In genomic region chrX:110002300-110003166, GRCh38 we compare ENCODE assay signal across 1 cellular context.
TF ChIP-seq lines count a peak whose summit lies in the region.

Gene TMEM164 (plus strand): TSS chrX:110003114. CDS start chrX:110003775, 661 bp downstream.

TF ChIP-seq in K562, 482 proteins besides CTCF, POLR2A, EP300 and RAD21 (continued from another document and continues in another):
- TF ChIP-seq ZBTB26 (CRISPR knock-in tag; IDR thresholded peaks at IDR 0.05), result 0 out of 2 replicates have a peak, but pooled peaks have one; percentile 63
- TF ChIP-seq, protein P1, sequence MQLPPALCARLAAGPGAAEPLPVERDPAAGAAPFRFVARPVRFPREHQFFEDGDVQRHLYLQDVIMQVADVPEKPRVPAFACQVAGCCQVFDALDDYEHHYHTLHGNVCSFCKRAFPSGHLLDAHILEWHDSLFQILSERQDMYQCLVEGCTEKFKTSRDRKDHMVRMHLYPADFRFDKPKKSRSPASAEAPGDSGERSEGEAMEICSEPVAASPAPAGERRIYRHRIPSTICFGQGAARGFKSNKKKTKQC (CRISPR knock-in tag; IDR thresholded peaks at IDR 0.05), result no peak
- no peak for TF ChIP-seq HNRNPUL1 (IDR thresholded peaks at IDR 0.05; ENCODE audit: low read length)
- TF ChIP-seq ATF3 (IDR thresholded peaks at IDR 0.05), result no peak
- TF ChIP-seq ATF3 (CRISPR knock-in tag; conservative IDR thresholded peaks at IDR 0.05), result no peak
- TF ChIP-seq, protein P2, sequence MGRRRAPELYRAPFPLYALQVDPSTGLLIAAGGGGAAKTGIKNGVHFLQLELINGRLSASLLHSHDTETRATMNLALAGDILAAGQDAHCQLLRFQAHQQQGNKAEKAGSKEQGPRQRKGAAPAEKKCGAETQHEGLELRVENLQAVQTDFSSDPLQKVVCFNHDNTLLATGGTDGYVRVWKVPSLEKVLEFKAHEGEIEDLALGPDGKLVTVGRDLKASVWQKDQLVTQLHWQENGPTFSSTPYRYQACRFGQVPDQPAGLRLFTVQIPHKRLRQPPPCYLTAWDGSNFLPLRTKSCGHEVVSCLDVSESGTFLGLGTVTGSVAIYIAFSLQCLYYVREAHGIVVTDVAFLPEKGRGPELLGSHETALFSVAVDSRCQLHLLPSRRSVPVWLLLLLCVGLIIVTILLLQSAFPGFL (CRISPR knock-in tag; IDR thresholded peaks at IDR 0.05), result no peak
- no peak for TF ChIP-seq ZNF445 (CRISPR knock-in tag; IDR thresholded peaks at IDR 0.05; ENCODE audit: low read depth)
- TF ChIP-seq HMG20A (CRISPR knock-in tag; conservative IDR thresholded peaks at IDR 0.05), result no peak
- peak; percentile 59 for TF ChIP-seq SMARCE1 (IDR thresholded peaks at IDR 0.05)
- TF ChIP-seq, protein P3, sequence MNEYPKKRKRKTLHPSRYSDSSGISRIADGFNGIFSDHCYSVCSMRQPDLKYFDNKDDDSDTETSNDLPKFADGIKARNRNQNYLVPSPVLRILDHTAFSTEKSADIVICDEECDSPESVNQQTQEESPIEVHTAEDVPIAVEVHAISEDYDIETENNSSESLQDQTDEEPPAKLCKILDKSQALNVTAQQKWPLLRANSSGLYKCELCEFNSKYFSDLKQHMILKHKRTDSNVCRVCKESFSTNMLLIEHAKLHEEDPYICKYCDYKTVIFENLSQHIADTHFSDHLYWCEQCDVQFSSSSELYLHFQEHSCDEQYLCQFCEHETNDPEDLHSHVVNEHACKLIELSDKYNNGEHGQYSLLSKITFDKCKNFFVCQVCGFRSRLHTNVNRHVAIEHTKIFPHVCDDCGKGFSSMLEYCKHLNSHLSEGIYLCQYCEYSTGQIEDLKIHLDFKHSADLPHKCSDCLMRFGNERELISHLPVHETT (CRISPR knock-in tag; conservative IDR thresholded peaks at IDR 0.05 in 1 of 2, IDR thresholded peaks at IDR 0.05 in 1 of 2), result peak in 1 of 2 experiments; percentile 94; a peak in 2 of 4 replicates
- TF ChIP-seq, protein P4, sequence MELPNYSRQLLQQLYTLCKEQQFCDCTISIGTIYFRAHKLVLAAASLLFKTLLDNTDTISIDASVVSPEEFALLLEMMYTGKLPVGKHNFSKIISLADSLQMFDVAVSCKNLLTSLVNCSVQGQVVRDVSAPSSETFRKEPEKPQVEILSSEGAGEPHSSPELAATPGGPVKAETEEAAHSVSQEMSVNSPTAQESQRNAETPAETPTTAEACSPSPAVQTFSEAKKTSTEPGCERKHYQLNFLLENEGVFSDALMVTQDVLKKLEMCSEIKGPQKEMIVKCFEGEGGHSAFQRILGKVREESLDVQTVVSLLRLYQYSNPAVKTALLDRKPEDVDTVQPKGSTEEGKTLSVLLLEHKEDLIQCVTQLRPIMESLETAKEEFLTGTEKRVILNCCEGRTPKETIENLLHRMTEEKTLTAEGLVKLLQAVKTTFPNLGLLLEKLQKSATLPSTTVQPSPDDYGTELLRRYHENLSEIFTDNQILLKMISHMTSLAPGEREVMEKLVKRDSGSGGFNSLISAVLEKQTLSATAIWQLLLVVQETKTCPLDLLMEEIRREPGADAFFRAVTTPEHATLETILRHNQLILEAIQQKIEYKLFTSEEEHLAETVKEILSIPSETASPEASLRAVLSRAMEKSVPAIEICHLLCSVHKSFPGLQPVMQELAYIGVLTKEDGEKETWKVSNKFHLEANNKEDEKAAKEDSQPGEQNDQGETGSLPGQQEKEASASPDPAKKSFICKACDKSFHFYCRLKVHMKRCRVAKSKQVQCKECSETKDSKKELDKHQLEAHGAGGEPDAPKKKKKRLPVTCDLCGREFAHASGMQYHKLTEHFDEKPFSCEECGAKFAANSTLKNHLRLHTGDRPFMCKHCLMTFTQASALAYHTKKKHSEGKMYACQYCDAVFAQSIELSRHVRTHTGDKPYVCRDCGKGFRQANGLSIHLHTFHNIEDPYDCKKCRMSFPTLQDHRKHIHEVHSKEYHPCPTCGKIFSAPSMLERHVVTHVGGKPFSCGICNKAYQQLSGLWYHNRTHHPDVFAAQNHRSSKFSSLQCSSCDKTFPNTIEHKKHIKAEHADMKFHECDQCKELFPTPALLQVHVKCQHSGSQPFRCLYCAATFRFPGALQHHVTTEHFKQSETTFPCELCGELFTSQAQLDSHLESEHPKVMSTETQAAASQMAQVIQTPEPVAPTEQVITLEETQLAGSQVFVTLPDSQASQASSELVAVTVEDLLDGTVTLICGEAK (IDR thresholded peaks at IDR 0.05), result no peak; the same call in 1 of the 2 replicates
- TF ChIP-seq, protein P4 (CRISPR knock-in tag; IDR thresholded peaks at IDR 0.05), result no peak
- TF ChIP-seq STAG1 (CRISPR knock-in tag; IDR thresholded peaks at IDR 0.05; ENCODE audit: borderline replicate concordance), result no peak
- peak; percentile 35; the same call in 1 of the 2 replicates for TF ChIP-seq MTA2 (IDR thresholded peaks at IDR 0.05; ENCODE audit: low read depth)
- TF ChIP-seq, protein P5, sequence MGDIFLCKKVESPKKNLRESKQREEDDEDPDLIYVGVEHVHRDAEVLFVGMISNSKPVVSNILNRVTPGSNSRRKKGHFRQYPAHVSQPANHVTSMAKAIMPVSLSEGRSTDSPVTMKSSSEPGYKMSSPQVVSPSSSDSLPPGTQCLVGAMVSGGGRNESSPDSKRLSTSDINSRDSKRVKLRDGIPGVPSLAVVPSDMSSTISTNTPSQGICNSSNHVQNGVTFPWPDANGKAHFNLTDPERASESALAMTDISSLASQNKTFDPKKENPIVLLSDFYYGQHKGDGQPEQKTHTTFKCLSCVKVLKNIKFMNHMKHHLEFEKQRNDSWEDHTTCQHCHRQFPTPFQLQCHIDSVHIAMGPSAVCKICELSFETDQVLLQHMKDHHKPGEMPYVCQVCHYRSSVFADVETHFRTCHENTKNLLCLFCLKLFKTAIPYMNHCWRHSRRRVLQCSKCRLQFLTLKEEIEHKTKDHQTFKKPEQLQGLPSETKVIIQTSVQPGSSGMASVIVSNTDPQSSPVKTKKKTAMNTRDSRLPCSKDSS (IDR thresholded peaks at IDR 0.05; ENCODE audit: low read depth, partially characterized antibody), result no peak
- no peak for TF ChIP-seq FOXA3 (CRISPR knock-in tag; conservative IDR thresholded peaks at IDR 0.05 in 1 of 2, IDR thresholded peaks at IDR 0.05 in 1 of 2)
- TF ChIP-seq IFI16 (CRISPR knock-in tag; IDR thresholded peaks at IDR 0.05), result no peak
- no peak for TF ChIP-seq RFX1 (IDR thresholded peaks at IDR 0.05)
- no peak for TF ChIP-seq ZNF407 (IDR thresholded peaks at IDR 0.05; ENCODE audit: low read depth)
- no peak for TF ChIP-seq DMBX1 (CRISPR knock-in tag; IDR thresholded peaks at IDR 0.05; ENCODE audit: borderline replicate concordance)
- TF ChIP-seq TRIM24 (IDR thresholded peaks at IDR 0.05), result peak in 1 of 2 experiments; percentile 32; a peak in 2 of 4 replicates
- no peak for TF ChIP-seq HOXB6 (CRISPR knock-in tag; IDR thresholded peaks at IDR 0.05; ENCODE audit: borderline replicate concordance)
- no peak for TF ChIP-seq ZNF347 (CRISPR knock-in tag; IDR thresholded peaks at IDR 0.05; ENCODE audit: low read depth)
- TF ChIP-seq HNRNPL (IDR thresholded peaks at IDR 0.05; ENCODE audit: low read depth, low read length), result peak; percentile 64; the same call in 1 of the 2 replicates
- TF ChIP-seq RAD51 (IDR thresholded peaks at IDR 0.05; ENCODE audit: borderline replicate concordance, low read depth), result no peak
- TF ChIP-seq MYC (IDR thresholded peaks at IDR 0.05; ENCODE audit: low read depth, low read length), result peak; percentile 52
- TF ChIP-seq MYC (CRISPR knock-in tag; IDR thresholded peaks at IDR 0.05; ENCODE audit: borderline replicate concordance, low read depth), result no peak
- TF ChIP-seq CTBP1 (IDR thresholded peaks at IDR 0.05; ENCODE audit: borderline replicate concordance), result 0 out of 2 replicates have a peak, but pooled peaks have one; percentile 17
- no peak for TF ChIP-seq ZNF224 (CRISPR knock-in tag; IDR thresholded peaks at IDR 0.05)
- TF ChIP-seq HSF4 (CRISPR knock-in tag; IDR thresholded peaks at IDR 0.05; ENCODE audit: borderline replicate concordance), result no peak
- peak; percentile 81 for TF ChIP-seq SUPT5H (IDR thresholded peaks at IDR 0.05)
- TF ChIP-seq PRPF4 (IDR thresholded peaks at IDR 0.05; ENCODE audit: insufficient read depth, low read depth, low read length, poor library complexity, severe bottlenecking), result no peak
- TF ChIP-seq PYGO2 (tag; IDR thresholded peaks at IDR 0.05), result no peak
- peak; percentile 23; the same call in 1 of the 2 replicates for TF ChIP-seq ZEB2 (IDR thresholded peaks at IDR 0.05)
- no peak for TF ChIP-seq ZNF778 (CRISPR knock-in tag; IDR thresholded peaks at IDR 0.05)
